1 cellular context compared by ENCODE assay signal in the genomic region with DNA sequence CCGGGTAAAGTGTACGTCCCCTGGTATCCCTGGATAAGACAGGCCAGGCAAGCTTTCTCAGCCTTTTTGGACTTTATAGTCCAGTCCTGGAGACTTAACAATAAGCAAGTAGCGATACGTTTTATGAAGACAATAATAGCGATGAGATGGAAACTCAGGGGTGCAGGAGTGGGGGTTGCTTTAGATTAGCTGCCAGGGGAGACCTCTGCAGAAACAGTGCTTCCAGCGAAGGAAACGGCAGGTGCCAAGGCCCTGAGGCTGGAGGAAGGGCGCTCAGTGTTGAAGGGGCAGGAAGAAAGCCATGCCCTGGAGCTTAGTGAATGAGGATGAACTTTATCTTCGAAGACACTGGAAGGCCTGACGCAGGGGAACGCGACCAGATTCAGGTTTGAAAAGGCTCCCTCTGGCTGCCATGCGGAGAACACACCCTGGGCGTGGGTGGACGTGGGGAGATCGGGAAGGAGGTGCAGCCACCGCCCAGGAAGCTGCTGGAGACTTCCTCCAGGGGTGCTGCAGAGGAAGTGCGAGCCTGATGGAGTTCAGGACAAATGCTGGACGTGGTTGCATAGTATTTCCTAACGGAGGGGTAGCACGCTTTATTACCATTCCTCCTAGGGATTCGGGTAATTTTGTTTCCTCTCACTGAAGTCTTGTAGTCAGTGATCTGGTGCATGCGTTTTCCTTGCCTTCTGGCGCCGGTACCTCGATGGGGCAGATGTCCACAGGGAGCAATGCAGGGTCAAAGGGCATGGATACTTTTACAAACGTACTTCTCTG.
TF ChIP-seq lines count a peak whose summit lies in the region.

No MANE protein-coding gene starts in this region.

TF ChIP-seq in HEK293, 187 proteins besides CTCF, POLR2A, EP300 and RAD21 (continued from another document and continues in another):
- TF ChIP-seq, protein P1, sequence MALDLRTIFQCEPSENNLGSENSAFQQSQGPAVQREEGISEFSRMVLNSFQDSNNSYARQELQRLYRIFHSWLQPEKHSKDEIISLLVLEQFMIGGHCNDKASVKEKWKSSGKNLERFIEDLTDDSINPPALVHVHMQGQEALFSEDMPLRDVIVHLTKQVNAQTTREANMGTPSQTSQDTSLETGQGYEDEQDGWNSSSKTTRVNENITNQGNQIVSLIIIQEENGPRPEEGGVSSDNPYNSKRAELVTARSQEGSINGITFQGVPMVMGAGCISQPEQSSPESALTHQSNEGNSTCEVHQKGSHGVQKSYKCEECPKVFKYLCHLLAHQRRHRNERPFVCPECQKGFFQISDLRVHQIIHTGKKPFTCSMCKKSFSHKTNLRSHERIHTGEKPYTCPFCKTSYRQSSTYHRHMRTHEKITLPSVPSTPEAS (tag by site-specific recombination; IDR thresholded peaks at IDR 0.05) = no peak
- TF ChIP-seq, protein P2, sequence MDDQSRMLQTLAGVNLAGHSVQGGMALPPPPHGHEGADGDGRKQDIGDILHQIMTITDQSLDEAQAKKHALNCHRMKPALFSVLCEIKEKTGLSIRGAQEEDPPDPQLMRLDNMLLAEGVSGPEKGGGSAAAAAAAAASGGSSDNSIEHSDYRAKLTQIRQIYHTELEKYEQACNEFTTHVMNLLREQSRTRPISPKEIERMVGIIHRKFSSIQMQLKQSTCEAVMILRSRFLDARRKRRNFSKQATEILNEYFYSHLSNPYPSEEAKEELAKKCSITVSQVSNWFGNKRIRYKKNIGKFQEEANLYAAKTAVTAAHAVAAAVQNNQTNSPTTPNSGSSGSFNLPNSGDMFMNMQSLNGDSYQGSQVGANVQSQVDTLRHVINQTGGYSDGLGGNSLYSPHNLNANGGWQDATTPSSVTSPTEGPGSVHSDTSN (CRISPR knock-in tag; IDR thresholded peaks at IDR 0.05) = no peak
- TF ChIP-seq, protein P3, sequence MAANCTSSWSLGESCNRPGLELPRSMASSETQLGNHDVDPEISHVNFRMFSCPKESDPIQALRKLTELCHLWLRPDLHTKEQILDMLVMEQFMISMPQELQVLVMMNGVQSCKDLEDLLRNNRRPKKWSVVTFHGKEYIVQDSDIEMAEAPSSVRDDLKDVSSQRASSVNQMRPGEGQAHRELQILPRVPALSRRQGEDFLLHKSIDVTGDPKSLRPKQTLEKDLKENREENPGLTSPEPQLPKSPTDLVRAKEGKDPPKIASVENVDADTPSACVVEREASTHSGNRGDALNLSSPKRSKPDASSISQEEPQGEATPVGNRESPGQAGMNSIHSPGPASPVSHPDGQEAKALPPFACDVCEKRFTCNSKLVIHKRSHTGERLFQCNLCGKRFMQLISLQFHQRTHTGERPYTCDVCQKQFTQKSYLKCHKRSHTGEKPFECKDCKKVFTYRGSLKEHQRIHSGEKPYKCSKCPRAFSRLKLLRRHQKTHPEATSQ (tag by site-specific recombination; IDR thresholded peaks at IDR 0.05) = no peak
- TF ChIP-seq ZNF501 (tag by site-specific recombination; IDR thresholded peaks at IDR 0.05) = 0 out of 2 replicates have a peak, but pooled peaks have one; percentile 68
- TF ChIP-seq ZNF549 (tag by site-specific recombination; IDR thresholded peaks at IDR 0.05) = no peak
- TF ChIP-seq, protein P4, sequence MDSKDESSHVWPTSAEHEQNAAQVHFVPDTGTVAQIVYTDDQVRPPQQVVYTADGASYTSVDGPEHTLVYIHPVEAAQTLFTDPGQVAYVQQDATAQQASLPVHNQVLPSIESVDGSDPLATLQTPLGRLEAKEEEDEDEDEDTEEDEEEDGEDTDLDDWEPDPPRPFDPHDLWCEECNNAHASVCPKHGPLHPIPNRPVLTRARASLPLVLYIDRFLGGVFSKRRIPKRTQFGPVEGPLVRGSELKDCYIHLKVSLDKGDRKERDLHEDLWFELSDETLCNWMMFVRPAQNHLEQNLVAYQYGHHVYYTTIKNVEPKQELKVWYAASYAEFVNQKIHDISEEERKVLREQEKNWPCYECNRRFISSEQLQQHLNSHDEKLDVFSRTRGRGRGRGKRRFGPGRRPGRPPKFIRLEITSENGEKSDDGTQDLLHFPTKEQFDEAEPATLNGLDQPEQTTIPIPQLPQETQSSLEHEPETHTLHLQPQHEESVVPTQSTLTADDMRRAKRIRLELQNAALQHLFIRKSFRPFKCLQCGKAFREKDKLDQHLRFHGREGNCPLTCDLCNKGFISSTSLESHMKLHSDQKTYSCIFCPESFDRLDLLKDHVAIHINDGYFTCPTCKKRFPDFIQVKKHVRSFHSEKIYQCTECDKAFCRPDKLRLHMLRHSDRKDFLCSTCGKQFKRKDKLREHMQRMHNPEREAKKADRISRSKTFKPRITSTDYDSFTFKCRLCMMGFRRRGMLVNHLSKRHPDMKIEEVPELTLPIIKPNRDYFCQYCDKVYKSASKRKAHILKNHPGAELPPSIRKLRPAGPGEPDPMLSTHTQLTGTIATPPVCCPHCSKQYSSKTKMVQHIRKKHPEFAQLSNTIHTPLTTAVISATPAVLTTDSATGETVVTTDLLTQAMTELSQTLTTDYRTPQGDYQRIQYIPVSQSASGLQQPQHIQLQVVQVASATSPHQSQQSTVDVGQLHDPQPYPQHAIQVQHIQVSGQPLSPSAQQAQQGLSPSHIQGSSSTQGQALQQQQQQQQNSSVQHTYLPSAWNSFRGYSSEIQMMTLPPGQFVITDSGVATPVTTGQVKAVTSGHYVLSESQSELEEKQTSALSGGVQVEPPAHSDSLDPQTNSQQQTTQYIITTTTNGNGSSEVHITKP (tag by site-specific recombination; IDR thresholded peaks at IDR 0.05) = peak; percentile 32
- TF ChIP-seq ZNF48 (tag by site-specific recombination; IDR thresholded peaks at IDR 0.05) = no peak
- no peak; the same call in 1 of the 2 replicates for TF ChIP-seq REPIN1 (tag by site-specific recombination; IDR thresholded peaks at IDR 0.05; ENCODE audit: low read depth)
- TF ChIP-seq, protein P5, sequence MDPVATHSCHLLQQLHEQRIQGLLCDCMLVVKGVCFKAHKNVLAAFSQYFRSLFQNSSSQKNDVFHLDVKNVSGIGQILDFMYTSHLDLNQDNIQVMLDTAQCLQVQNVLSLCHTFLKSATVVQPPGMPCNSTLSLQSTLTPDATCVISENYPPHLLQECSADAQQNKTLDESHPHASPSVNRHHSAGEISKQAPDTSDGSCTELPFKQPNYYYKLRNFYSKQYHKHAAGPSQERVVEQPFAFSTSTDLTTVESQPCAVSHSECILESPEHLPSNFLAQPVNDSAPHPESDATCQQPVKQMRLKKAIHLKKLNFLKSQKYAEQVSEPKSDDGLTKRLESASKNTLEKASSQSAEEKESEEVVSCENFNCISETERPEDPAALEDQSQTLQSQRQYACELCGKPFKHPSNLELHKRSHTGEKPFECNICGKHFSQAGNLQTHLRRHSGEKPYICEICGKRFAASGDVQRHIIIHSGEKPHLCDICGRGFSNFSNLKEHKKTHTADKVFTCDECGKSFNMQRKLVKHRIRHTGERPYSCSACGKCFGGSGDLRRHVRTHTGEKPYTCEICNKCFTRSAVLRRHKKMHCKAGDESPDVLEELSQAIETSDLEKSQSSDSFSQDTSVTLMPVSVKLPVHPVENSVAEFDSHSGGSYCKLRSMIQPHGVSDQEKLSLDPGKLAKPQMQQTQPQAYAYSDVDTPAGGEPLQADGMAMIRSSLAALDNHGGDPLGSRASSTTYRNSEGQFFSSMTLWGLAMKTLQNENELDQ (tag by site-specific recombination; IDR thresholded peaks at IDR 0.05; ENCODE audit: low read depth) = no peak
- no peak for TF ChIP-seq ZNF354C (tag by site-specific recombination; IDR thresholded peaks at IDR 0.05; ENCODE audit: borderline replicate concordance, low read depth)
- no peak for TF ChIP-seq ZNF544 (tag by site-specific recombination; IDR thresholded peaks at IDR 0.05)
- TF ChIP-seq, protein P6, sequence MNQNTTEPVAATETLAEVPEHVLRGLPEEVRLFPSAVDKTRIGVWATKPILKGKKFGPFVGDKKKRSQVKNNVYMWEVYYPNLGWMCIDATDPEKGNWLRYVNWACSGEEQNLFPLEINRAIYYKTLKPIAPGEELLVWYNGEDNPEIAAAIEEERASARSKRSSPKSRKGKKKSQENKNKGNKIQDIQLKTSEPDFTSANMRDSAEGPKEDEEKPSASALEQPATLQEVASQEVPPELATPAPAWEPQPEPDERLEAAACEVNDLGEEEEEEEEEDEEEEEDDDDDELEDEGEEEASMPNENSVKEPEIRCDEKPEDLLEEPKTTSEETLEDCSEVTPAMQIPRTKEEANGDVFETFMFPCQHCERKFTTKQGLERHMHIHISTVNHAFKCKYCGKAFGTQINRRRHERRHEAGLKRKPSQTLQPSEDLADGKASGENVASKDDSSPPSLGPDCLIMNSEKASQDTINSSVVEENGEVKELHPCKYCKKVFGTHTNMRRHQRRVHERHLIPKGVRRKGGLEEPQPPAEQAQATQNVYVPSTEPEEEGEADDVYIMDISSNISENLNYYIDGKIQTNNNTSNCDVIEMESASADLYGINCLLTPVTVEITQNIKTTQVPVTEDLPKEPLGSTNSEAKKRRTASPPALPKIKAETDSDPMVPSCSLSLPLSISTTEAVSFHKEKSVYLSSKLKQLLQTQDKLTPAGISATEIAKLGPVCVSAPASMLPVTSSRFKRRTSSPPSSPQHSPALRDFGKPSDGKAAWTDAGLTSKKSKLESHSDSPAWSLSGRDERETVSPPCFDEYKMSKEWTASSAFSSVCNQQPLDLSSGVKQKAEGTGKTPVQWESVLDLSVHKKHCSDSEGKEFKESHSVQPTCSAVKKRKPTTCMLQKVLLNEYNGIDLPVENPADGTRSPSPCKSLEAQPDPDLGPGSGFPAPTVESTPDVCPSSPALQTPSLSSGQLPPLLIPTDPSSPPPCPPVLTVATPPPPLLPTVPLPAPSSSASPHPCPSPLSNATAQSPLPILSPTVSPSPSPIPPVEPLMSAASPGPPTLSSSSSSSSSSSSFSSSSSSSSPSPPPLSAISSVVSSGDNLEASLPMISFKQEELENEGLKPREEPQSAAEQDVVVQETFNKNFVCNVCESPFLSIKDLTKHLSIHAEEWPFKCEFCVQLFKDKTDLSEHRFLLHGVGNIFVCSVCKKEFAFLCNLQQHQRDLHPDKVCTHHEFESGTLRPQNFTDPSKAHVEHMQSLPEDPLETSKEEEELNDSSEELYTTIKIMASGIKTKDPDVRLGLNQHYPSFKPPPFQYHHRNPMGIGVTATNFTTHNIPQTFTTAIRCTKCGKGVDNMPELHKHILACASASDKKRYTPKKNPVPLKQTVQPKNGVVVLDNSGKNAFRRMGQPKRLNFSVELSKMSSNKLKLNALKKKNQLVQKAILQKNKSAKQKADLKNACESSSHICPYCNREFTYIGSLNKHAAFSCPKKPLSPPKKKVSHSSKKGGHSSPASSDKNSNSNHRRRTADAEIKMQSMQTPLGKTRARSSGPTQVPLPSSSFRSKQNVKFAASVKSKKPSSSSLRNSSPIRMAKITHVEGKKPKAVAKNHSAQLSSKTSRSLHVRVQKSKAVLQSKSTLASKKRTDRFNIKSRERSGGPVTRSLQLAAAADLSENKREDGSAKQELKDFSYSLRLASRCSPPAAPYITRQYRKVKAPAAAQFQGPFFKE (tag by site-specific recombination; IDR thresholded peaks at IDR 0.05; ENCODE audit: borderline replicate concordance) = no peak
- peak; percentile 55; the same call in 1 of the 2 replicates for TF ChIP-seq KLF9 (tag by site-specific recombination; IDR thresholded peaks at IDR 0.05; ENCODE audit: low read depth)
- TF ChIP-seq ZNF530 (tag by site-specific recombination; IDR thresholded peaks at IDR 0.05; ENCODE audit: low read depth) = no peak
- TF ChIP-seq, protein P7, sequence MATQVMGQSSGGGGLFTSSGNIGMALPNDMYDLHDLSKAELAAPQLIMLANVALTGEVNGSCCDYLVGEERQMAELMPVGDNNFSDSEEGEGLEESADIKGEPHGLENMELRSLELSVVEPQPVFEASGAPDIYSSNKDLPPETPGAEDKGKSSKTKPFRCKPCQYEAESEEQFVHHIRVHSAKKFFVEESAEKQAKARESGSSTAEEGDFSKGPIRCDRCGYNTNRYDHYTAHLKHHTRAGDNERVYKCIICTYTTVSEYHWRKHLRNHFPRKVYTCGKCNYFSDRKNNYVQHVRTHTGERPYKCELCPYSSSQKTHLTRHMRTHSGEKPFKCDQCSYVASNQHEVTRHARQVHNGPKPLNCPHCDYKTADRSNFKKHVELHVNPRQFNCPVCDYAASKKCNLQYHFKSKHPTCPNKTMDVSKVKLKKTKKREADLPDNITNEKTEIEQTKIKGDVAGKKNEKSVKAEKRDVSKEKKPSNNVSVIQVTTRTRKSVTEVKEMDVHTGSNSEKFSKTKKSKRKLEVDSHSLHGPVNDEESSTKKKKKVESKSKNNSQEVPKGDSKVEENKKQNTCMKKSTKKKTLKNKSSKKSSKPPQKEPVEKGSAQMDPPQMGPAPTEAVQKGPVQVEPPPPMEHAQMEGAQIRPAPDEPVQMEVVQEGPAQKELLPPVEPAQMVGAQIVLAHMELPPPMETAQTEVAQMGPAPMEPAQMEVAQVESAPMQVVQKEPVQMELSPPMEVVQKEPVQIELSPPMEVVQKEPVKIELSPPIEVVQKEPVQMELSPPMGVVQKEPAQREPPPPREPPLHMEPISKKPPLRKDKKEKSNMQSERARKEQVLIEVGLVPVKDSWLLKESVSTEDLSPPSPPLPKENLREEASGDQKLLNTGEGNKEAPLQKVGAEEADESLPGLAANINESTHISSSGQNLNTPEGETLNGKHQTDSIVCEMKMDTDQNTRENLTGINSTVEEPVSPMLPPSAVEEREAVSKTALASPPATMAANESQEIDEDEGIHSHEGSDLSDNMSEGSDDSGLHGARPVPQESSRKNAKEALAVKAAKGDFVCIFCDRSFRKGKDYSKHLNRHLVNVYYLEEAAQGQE (tag by site-specific recombination; IDR thresholded peaks at IDR 0.05) = no peak
- TF ChIP-seq BCL11B (tag by site-specific recombination; IDR thresholded peaks at IDR 0.05; ENCODE audit: low read depth) = peak; percentile 90; the same call in 1 of the 2 replicates
- no peak for TF ChIP-seq ZNF114 (tag by site-specific recombination; IDR thresholded peaks at IDR 0.05)
- TF ChIP-seq, protein P8, sequence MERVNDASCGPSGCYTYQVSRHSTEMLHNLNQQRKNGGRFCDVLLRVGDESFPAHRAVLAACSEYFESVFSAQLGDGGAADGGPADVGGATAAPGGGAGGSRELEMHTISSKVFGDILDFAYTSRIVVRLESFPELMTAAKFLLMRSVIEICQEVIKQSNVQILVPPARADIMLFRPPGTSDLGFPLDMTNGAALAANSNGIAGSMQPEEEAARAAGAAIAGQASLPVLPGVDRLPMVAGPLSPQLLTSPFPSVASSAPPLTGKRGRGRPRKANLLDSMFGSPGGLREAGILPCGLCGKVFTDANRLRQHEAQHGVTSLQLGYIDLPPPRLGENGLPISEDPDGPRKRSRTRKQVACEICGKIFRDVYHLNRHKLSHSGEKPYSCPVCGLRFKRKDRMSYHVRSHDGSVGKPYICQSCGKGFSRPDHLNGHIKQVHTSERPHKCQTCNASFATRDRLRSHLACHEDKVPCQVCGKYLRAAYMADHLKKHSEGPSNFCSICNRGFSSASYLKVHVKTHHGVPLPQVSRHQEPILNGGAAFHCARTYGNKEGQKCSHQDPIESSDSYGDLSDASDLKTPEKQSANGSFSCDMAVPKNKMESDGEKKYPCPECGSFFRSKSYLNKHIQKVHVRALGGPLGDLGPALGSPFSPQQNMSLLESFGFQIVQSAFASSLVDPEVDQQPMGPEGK (tag by site-specific recombination; IDR thresholded peaks at IDR 0.05) = peak; percentile 65
- TF ChIP-seq, protein P9, sequence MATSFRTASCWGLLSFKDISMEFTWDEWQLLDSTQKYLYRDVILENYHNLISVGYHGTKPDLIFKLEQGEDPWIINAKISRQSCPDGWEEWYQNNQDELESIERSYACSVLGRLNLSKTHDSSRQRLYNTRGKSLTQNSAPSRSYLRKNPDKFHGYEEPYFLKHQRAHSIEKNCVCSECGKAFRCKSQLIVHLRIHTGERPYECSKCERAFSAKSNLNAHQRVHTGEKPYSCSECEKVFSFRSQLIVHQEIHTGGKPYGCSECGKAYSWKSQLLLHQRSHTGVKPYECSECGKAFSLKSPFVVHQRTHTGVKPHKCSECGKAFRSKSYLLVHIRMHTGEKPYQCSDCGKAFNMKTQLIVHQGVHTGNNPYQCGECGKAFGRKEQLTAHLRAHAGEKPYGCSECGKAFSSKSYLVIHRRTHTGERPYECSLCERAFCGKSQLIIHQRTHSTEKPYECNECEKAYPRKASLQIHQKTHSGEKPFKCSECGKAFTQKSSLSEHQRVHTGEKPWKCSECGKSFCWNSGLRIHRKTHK (tag by site-specific recombination; IDR thresholded peaks at IDR 0.05) = no peak
- peak; percentile 89 for TF ChIP-seq SP2 (tag by site-specific recombination; IDR thresholded peaks at IDR 0.05)
